In the genomic region with DNA sequence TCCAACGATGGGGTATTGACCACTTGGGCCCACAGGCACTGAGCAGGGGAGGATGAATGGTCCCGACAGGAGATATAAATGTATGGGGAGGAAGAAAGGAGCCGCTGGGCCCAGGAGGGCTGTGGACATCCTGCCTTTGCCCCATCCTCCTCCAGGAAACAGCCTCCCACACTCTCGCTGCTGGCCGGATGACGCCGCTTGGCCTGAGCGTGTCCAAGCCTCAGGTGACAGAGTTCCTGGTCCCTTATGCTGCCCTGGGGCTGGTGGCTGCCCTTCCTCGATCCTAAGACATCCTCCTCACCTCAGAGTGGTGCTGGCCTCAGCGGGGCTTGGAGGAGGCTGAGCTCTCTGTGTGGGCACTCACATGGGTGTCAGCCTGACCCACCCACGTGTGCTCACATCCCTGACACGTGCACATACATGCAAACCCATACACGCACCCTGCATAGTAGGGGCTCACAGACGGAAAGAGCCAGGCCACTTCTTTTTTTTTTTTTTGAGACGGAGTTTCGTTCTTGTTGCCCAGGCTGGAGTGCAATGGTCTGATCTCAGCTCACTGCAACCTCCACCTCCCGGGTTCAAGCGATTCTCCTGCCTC, we compare ENCODE assay signal across 18 cellular contexts. TPM values are rescaled to one million over a fixed set of nuclear protein-coding genes. Genes with fewer than 3 reads are reported as not detected.
"Had no signal": no experiment of that assay in that cellular context is flagged by ENCODE, and none has a peak within 500 bp of the region (broad histone marks: within the 10 kb centered on the region; RNA-seq: fewer than 3 reads in every experiment).

No MANE protein-coding gene starts in this region.

- H3K36me3 ChIP-seq: heart left ventricle, sigmoid colon, spleen, tibial artery had no signal

- H3K36me3 Mint-ChIP-seq: activated naive CD4-positive, alpha-beta T cell treated with anti-CD3 and anti-CD28 coated beads, Interleukin-2, amount 10 ng/mL, durations not matched to agents 7 days and 5 days had no signal

- H3K27ac Mint-ChIP-seq: activated CD4-positive, alpha-beta memory T cell treated with anti-CD3 and anti-CD28 coated beads, Interleukin-2, amount 10 ng/mL, durations not matched to agents 7 days and 5 days; activated CD4-positive, alpha-beta T cell treated with anti-CD3 and anti-CD28 coated beads, Interleukin-2, amount 10 ng/mL, durations not matched to agents 24 days and 14 days; activated naive CD4-positive, alpha-beta T cell treated with anti-CD3 and anti-CD28 coated beads, Interleukin-2, amount 10 ng/mL, durations not matched to agents 7 days and 5 days; activated T-cell treated with anti-CD3 and anti-CD28 coated beads, Interleukin-2, amount 50 U/mL, for 72 hours; effector memory CD8-positive, alpha-beta T cell; memory B cell had no signal

- H3K9me3 ChIP-seq: body of pancreas, heart left ventricle, sigmoid colon, spleen, tibial artery had no signal

- H3K4me3 ChIP-seq: body of pancreas, dorsolateral prefrontal cortex, heart left ventricle, sigmoid colon, spleen, tibial artery had no signal

- H3K4me1 ChIP-seq: sigmoid colon had no signal

- DNase-seq: activated CD4-positive, alpha-beta memory T cell treated with anti-CD3 and anti-CD28 coated beads, Interleukin-2, amount 10 ng/mL, durations not matched to agents 7 days and 5 days; activated CD4-positive, alpha-beta T cell treated with anti-CD3 and anti-CD28 coated beads, Interleukin-2, amount 10 ng/mL, durations not matched to agents 24 days and 14 days; activated effector memory CD4-positive, alpha-beta T cell treated with Interleukin-2 at 50 U/mL for 16 hours; activated naive CD4-positive, alpha-beta T cell treated with anti-CD3 and anti-CD28 coated beads, Interleukin-2, amount 10 ng/mL, durations not matched to agents 7 days and 5 days; activated T-cell treated with anti-CD3 and anti-CD28 coated beads, Interleukin-2, amount 50 U/mL, for 72 hours; body of pancreas; dorsolateral prefrontal cortex; effector memory CD8-positive, alpha-beta T cell; heart left ventricle; sigmoid colon; spleen; stimulated activated CD4-positive, alpha-beta T cell treated with anti-CD3 and anti-CD28 coated beads, Interleukin-4, amount 100 ng/mL, for 24 hours; stimulated activated naive CD4-positive, alpha-beta T cell treated with Interleukin-2 at 50 U/mL for 16 hours; T-helper 9 cell; tibial artery had no signal

- H3K4me1 Mint-ChIP-seq: activated CD4-positive, alpha-beta memory T cell treated with anti-CD3 and anti-CD28 coated beads, Interleukin-2, amount 10 ng/mL, durations not matched to agents 7 days and 5 days; activated CD4-positive, alpha-beta T cell treated with anti-CD3 and anti-CD28 coated beads, Interleukin-2, amount 10 ng/mL, durations not matched to agents 24 days and 14 days had no signal

- H3K9me3 Mint-ChIP-seq: activated CD4-positive, alpha-beta memory T cell treated with anti-CD3 and anti-CD28 coated beads, Interleukin-2, amount 10 ng/mL, durations not matched to agents 7 days and 5 days; activated CD4-positive, alpha-beta T cell treated with anti-CD3 and anti-CD28 coated beads, Interleukin-2, amount 10 ng/mL, durations not matched to agents 24 days and 14 days; activated naive CD4-positive, alpha-beta T cell treated with anti-CD3 and anti-CD28 coated beads, Interleukin-2, amount 10 ng/mL, durations not matched to agents 7 days and 5 days; activated T-cell treated with anti-CD3 and anti-CD28 coated beads, Interleukin-2, amount 50 U/mL, for 72 hours; effector memory CD8-positive, alpha-beta T cell; memory B cell had no signal

- H3K27me3 ChIP-seq: body of pancreas had no signal

- H3K27ac ChIP-seq: body of pancreas, dorsolateral prefrontal cortex, heart left ventricle, sigmoid colon, spleen, tibial artery had no signal

- ATAC-seq: activated T-cell treated with anti-CD3 and anti-CD28 coated beads, Interleukin-2, amount 50 U/mL, for 72 hours; body of pancreas; effector memory CD8-positive, alpha-beta T cell had no signal

- H3K4me3 Mint-ChIP-seq: activated CD4-positive, alpha-beta memory T cell treated with anti-CD3 and anti-CD28 coated beads, Interleukin-2, amount 10 ng/mL, durations not matched to agents 7 days and 5 days; activated CD4-positive, alpha-beta T cell treated with anti-CD3 and anti-CD28 coated beads, Interleukin-2, amount 10 ng/mL, durations not matched to agents 24 days and 14 days; activated naive CD4-positive, alpha-beta T cell treated with anti-CD3 and anti-CD28 coated beads, Interleukin-2, amount 10 ng/mL, durations not matched to agents 7 days and 5 days; activated T-cell treated with anti-CD3 and anti-CD28 coated beads, Interleukin-2, amount 50 U/mL, for 72 hours; effector memory CD8-positive, alpha-beta T cell; memory B cell had no signal

RNA-seq across cellular contexts. Expression of a gene that starts 5.9 kb away (rescaled TPM):
- total RNA-seq: activated CD4-positive, alpha-beta T cell treated with anti-CD3 and anti-CD28 coated beads, Interleukin-2, amount 10 ng/mL, durations not matched to agents 24 days and 14 days had no signal

RNA-seq across cellular contexts. Expression of a gene that starts 34.3 kb away (rescaled TPM):
- total RNA-seq: activated CD4-positive, alpha-beta memory T cell treated with anti-CD3 and anti-CD28 coated beads, Interleukin-2, amount 10 ng/mL, durations not matched to agents 7 days and 5 days; activated CD4-positive, alpha-beta T cell treated with anti-CD3 and anti-CD28 coated beads, Interleukin-2, amount 10 ng/mL, durations not matched to agents 24 days and 14 days; activated T-cell treated with anti-CD3 and anti-CD28 coated beads, Interleukin-2, amount 50 U/mL, for 72 hours; mononuclear cell; T-helper 1 cell treated with Interleukin-12 subunit alpha and Interleukin-12 subunit beta and Interleukin-4 antibody, amounts not matched to agents 30 ng/mL and 1 ng/mL, for 36 hours had no signal
